In genomic region chr7:118327179-118327578, GRCh38 we compare ENCODE assay signal across 23 cellular contexts.
"Had no signal": no experiment of that assay in that cellular context is flagged by ENCODE, and none has a peak within 500 bp of the region (broad histone marks: within the 10 kb centered on the region; RNA-seq: fewer than 3 reads in every experiment).

No MANE protein-coding gene starts in this region.

- H3K27ac ChIP-seq: brain microvascular endothelial cell, esophagus muscularis mucosa, gastroesophageal sphincter, lower lobe of right lung, sigmoid colon, thoracic aorta, vagina, VCaP had no signal

- H3K4me3 ChIP-seq: esophagus muscularis mucosa, gastroesophageal sphincter, lower lobe of right lung, sigmoid colon, thoracic aorta, vagina had no signal

- ATAC-seq: activated CD8-positive, alpha-beta T cell treated with anti-CD3 and anti-CD28 coated beads, Interleukin-2, amount 10 ng/mL, durations not matched to agents 7 days and 5 days; effector memory CD8-positive, alpha-beta T cell; gastroesophageal sphincter; left lobe of liver; lower lobe of right lung had no signal

- H3K9me3 ChIP-seq: esophagus muscularis mucosa, gastroesophageal sphincter, lower lobe of right lung, sigmoid colon, thoracic aorta, vagina had no signal

- H3K36me3 ChIP-seq: brain microvascular endothelial cell, esophagus muscularis mucosa, gastroesophageal sphincter, lower lobe of right lung, sigmoid colon, thoracic aorta, vagina had no signal

- DNase-seq: activated CD4-positive, alpha-beta T cell treated with anti-CD3 and anti-CD28 coated beads for 1 hour; activated CD4-positive, alpha-beta T cell treated with anti-CD3 and anti-CD28 coated beads, Interleukin-2, amount 50 U/mL, for 1 hour; activated CD8-positive, alpha-beta T cell treated with anti-CD3 and anti-CD28 coated beads, Interleukin-2, amount 10 ng/mL, durations not matched to agents 7 days and 5 days; activated gamma-delta T cell; aorta; brain microvascular endothelial cell; central memory CD4-positive, alpha-beta T cell; effector memory CD8-positive, alpha-beta T cell; head of caudate nucleus; lower lobe of right lung; naive B cell; occipital lobe; posterior cingulate gyrus; retina; sigmoid colon; stimulated activated CD4-positive, alpha-beta T cell treated with anti-CD3 and anti-CD28 coated beads, Interleukin-4, amount 100 ng/mL, for 1 hour; stimulated activated naive CD4-positive, alpha-beta T cell had no signal

- H3K4me1 ChIP-seq: esophagus muscularis mucosa, gastroesophageal sphincter, lower lobe of right lung, sigmoid colon, vagina had no signal

- H3K27me3 ChIP-seq: brain microvascular endothelial cell, esophagus muscularis mucosa, gastroesophageal sphincter, sigmoid colon, vagina had no signal
